In the genomic region with DNA sequence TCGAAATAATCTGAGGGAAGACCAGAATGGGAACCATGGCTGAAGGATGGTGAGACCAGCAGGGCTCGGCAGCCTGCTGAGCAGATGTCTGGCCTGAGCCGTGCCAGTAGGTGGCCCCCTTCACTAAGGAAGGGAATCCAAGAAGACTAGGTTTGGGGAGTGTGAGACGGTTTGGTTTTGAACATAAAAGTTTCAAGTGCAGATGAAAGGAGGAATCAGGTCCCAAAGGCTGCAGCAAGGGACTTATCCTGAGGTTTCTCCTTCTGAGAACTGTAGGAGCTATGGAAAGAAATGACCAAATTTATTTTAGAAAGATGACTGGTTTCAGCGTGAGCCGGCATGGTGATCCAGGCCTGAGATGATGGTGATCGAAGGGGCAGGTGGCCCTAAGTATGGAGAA, we compare ENCODE assay signal across 8 cellular contexts. TPM values are rescaled to one million over a fixed set of nuclear protein-coding genes. Genes with fewer than 3 reads are reported as not detected.
DNase-seq lines count a peak whose midpoint lies in the region; ATAC-seq and TF ChIP-seq lines count a peak whose summit lies in the region.

No MANE protein-coding gene starts in this region.

- TF ChIP-seq CTCF in glutamatergic neuron (IDR thresholded peaks at IDR 0.05; ENCODE audit: partially characterized antibody, unreplicated experiment) (peak; percentile 67), prostate gland (IDR thresholded peaks at IDR 0.05) (peak; percentile 29 to 79 (median 64))

- no peak for TF ChIP-seq POLR2A in prostate gland (IDR thresholded peaks at IDR 0.05)

- H3K4me1 ChIP-seq in prostate gland (replicated peaks): no peaks in the 10 kb centered on the region

- no peak for ATAC-seq in GM19395 (IDR thresholded peaks at IDR 0.05; ENCODE audit: unreplicated experiment)
- ATAC-seq in esophagus mucosa: no peak

- no peaks in the 10 kb centered on the region for H3K9me3 Mint-ChIP-seq in activated naive CD4-positive, alpha-beta T cell treated with anti-CD3 and anti-CD28 coated beads for 36 hours
- H3K9me3 Mint-ChIP-seq in glutamatergic neuron (ENCODE audit: unreplicated experiment): peaks cover 6% of the 10 kb centered on the region

- peaks cover 57% of the 10 kb centered on the region for H3K4me1 Mint-ChIP-seq in activated naive CD4-positive, alpha-beta T cell treated with anti-CD3 and anti-CD28 coated beads for 36 hours (ENCODE audit: low read depth)
- H3K4me1 Mint-ChIP-seq in glutamatergic neuron (ENCODE audit: low read depth, unreplicated experiment): peaks cover 16% of the 10 kb centered on the region

- WGBS in prostate gland: 47% methylated on average over 7 of the region's 7 CpGs

- no peaks in the 10 kb centered on the region for H3K27me3 ChIP-seq in prostate gland (replicated peaks; ENCODE audit: insufficient read depth)

- H3K27ac Mint-ChIP-seq in activated naive CD4-positive, alpha-beta T cell treated with anti-CD3 and anti-CD28 coated beads for 36 hours: no peak overlapping the region
- H3K27ac Mint-ChIP-seq in glutamatergic neuron (ENCODE audit: unreplicated experiment): peak overlapping the region; percentile 8

- no peaks in the 10 kb centered on the region for H3K36me3 ChIP-seq in prostate gland

- peak; percentile 47 for DNase-seq in DMS53 treated with DMSO at 0.1 percent for 48 hours (lab: John Stamatoyannopoulos, UW; ENCODE audit: unreplicated experiment)
- peak; percentile 62 for DNase-seq in LHCN-M2 (ENCODE audit: low read depth)
- peak; percentile 67 for DNase-seq in SK-N-DZ (ENCODE audit: low spot score)
- DNase-seq in activated naive CD4-positive, alpha-beta T cell treated with anti-CD3 and anti-CD28 coated beads for 36 hours: peak; percentile 90
- DNase-seq in glutamatergic neuron: peak; percentile 80
- DNase-seq in prostate gland (ENCODE audit: low spot score): peak; percentile 53

- CTCF ChIA-PET in activated naive CD4-positive, alpha-beta T cell treated with anti-CD3 and anti-CD28 coated beads for 36 hours (lab: Charles Lee): interaction anchor here (0.8 to 10.2 kb wide), 15 partner anchors 17 to 517 kb away, joined by 3 to 377 read pairs (median 3); partner anchors contain the start of gene FITM2

- intact Hi-C loops in activated naive CD4-positive, alpha-beta T cell treated with anti-CD3 and anti-CD28 coated beads for 36 hours (cut with micrococcal nuclease): loop anchor here (1.0 to 10.0 kb wide), 6 partner anchors 57 to 750 kb away; partner anchors contain the start of genes STK4 and TOMM34
- intact Hi-C loops in prostate gland (cut with DNase I): loop anchor here (2.0 to 10.0 kb wide), 4 partner anchors 172 to 390 kb away; partner anchors contain the start of gene SERINC3

- no peaks in the 10 kb centered on the region for H3K9me3 ChIP-seq in prostate gland

- H3K36me3 Mint-ChIP-seq in activated naive CD4-positive, alpha-beta T cell treated with anti-CD3 and anti-CD28 coated beads for 36 hours (ENCODE audit: low read depth): no peaks in the 10 kb centered on the region
- H3K36me3 Mint-ChIP-seq in glutamatergic neuron (ENCODE audit: unreplicated experiment): no peaks in the 10 kb centered on the region

- no peak overlapping the region for H3K4me3 ChIP-seq in prostate gland

- H3K27ac ChIP-seq in prostate gland: no peak overlapping the region

- H3K27me3 Mint-ChIP-seq in activated naive CD4-positive, alpha-beta T cell treated with anti-CD3 and anti-CD28 coated beads for 36 hours (ENCODE audit: low read depth): no peaks in the 10 kb centered on the region
- peaks cover 6% of the 10 kb centered on the region for H3K27me3 Mint-ChIP-seq in glutamatergic neuron (ENCODE audit: unreplicated experiment)

- H3K4me3 Mint-ChIP-seq in activated naive CD4-positive, alpha-beta T cell treated with anti-CD3 and anti-CD28 coated beads for 36 hours: no peak overlapping the region
- peak overlapping the region; percentile 6 for H3K4me3 Mint-ChIP-seq in glutamatergic neuron (ENCODE audit: unreplicated experiment)

RNA-seq across cellular contexts. Expression of gene OSER1, which starts 4.6 kb away (rescaled TPM):
- 32.4 and 35.5 TPM in 2 replicates for total RNA-seq in LHCN-M2 (2014; rRNA removed)
- polyA plus RNA-seq in LHCN-M2 (2012): 27.9 TPM
- polyA plus RNA-seq in SK-N-DZ (2014; cell fraction: cytosol; rRNA removed): 62.0 and 63.2 TPM in 2 replicates
- polyA plus RNA-seq in SK-N-DZ (2014; cell fraction: nucleus; rRNA removed): 39.5 and 50.5 TPM in 2 replicates
- total RNA-seq in activated naive CD4-positive, alpha-beta T cell treated with anti-CD3 and anti-CD28 coated beads for 36 hours: 10 to 100 TPM; 27.7 to 28.4 TPM
- 31.9 TPM for total RNA-seq in glutamatergic neuron (ENCODE audit: unreplicated experiment)
- 10 to 100 TPM; 31.6 to 42.7 TPM for total RNA-seq in prostate gland
- total RNA-seq in esophagus mucosa: 20.6 TPM

RNA-seq across cellular contexts. Expression of gene JPH2, which starts 28.1 kb away (rescaled TPM):
- total RNA-seq in LHCN-M2 (2014; rRNA removed) (24.4 and 31.8 TPM in 2 replicates), glutamatergic neuron (ENCODE audit: unreplicated experiment) (0.07 TPM), prostate gland (10 to 100 TPM; 29.1 to 31.1 TPM), esophagus mucosa (1.0 TPM)
- 32.9 TPM for polyA plus RNA-seq in LHCN-M2 (2012)
- polyA plus RNA-seq in SK-N-DZ (2014; cell fraction: cytosol; rRNA removed): not detected in 2 replicates
- polyA plus RNA-seq in SK-N-DZ (2014; cell fraction: nucleus; rRNA removed): not detected in 2 replicates
- not detected for total RNA-seq in activated naive CD4-positive, alpha-beta T cell treated with anti-CD3 and anti-CD28 coated beads for 36 hours

RNA-seq across cellular contexts. Expression of gene GDAP1L1, which starts 32.0 kb away (rescaled TPM):
- total RNA-seq in LHCN-M2 (2014; rRNA removed) (0.13 TPM in 1 of 2 replicates, not detected in the other), glutamatergic neuron (ENCODE audit: unreplicated experiment) (111 TPM), prostate gland (1 to 10 TPM in 1 of 2 donors, not detected in 1; 1.5 TPM), esophagus mucosa (not detected)
- 0.12 TPM for polyA plus RNA-seq in LHCN-M2 (2012)
- 64.2 and 75.6 TPM in 2 replicates for polyA plus RNA-seq in SK-N-DZ (2014; cell fraction: cytosol; rRNA removed)
- polyA plus RNA-seq in SK-N-DZ (2014; cell fraction: nucleus; rRNA removed): 40.6 and 56.0 TPM in 2 replicates
- under 1 TPM; 0.27 to 0.50 TPM for total RNA-seq in activated naive CD4-positive, alpha-beta T cell treated with anti-CD3 and anti-CD28 coated beads for 36 hours

Comparison
In these comparisons a context has a peak if more than half of its experiments do, and no peak if none do; other contexts are left out.
1. RNA of gene JPH2, which starts 28.1 kb away (total RNA-seq): 24.4 to 31.8 TPM in LHCN-M2 and 29.1 to 31.1 TPM in prostate gland; 1.0 TPM in esophagus mucosa (single experiment), 0.07 TPM in glutamatergic neuron (single experiment) and not detected in activated naive CD4-positive, alpha-beta T cell treated with anti-CD3 and anti-CD28 coated beads for 36 hours; every median in the first group is over 10 times any median in the second.
2. RNA of gene GDAP1L1, which starts 32.0 kb away (total RNA-seq): 111 TPM in glutamatergic neuron (single experiment); 1.5 TPM in prostate gland, 0.27 to 0.50 TPM in activated naive CD4-positive, alpha-beta T cell treated with anti-CD3 and anti-CD28 coated beads for 36 hours, 0.13 TPM in LHCN-M2 and not detected in esophagus mucosa (single experiment); every median in the first group is over 10 times any median in the second.
3. Peak in every context shown above with its lines, with median percentiles within 50 percentile points of each other: DNase-seq.